ENCODE assay signal across 1 cellular context in genomic region chr6:166309977-166310376, GRCh38.
TF ChIP-seq lines count a peak whose summit lies in the region.

No MANE protein-coding gene starts in this region.

TF ChIP-seq in H1, 55 proteins besides CTCF, POLR2A, EP300 and RAD21:
- TF ChIP-seq RXRA (IDR thresholded peaks at IDR 0.05; ENCODE audit: insufficient read depth, low read depth, low read length) = no peak
- TF ChIP-seq PHF8 (conservative IDR thresholded peaks at IDR 0.05; ENCODE audit: low read depth, low read length) = no peak
- no peak for TF ChIP-seq MAFK (IDR thresholded peaks at IDR 0.05; ENCODE audit: low read depth, low read length)
- no peak for TF ChIP-seq ATF3 (IDR thresholded peaks at IDR 0.05; ENCODE audit: insufficient read depth, low read depth, low read length)
- TF ChIP-seq ZNF274 (IDR thresholded peaks at IDR 0.05; ENCODE audit: borderline replicate concordance, extremely low read depth, low read length) = no peak
- TF ChIP-seq TAF7 (optimal IDR thresholded peaks at IDR 0.05; ENCODE audit: borderline replicate concordance, low read depth, low read length) = no peak
- no peak for TF ChIP-seq KDM1A (IDR thresholded peaks at IDR 0.05; ENCODE audit: borderline replicate concordance, low read length)
- no peak for TF ChIP-seq CEBPB (IDR thresholded peaks at IDR 0.05; ENCODE audit: low read depth, low read length)
- TF ChIP-seq EGR1 (IDR thresholded peaks at IDR 0.05; ENCODE audit: borderline replicate concordance, low read depth, low read length) = no peak
